In genomic region chr17:82231312-82231561, GRCh38 we compare ENCODE assay signal across 8 cellular contexts. TPM values are rescaled to one million over a fixed set of nuclear protein-coding genes. Genes with fewer than 3 reads are reported as not detected.
DNase-seq lines count a peak whose midpoint lies in the region; ATAC-seq and TF ChIP-seq lines count a peak whose summit lies in the region.

No MANE protein-coding gene starts in this region.

- H3K36me3 ChIP-seq in adipocyte (ENCODE audit: control insufficient read depth, insufficient read depth, low read length, severe bottlenecking), result no peaks in the 10 kb centered on the region
- peaks cover 3% of the 10 kb centered on the region for H3K36me3 ChIP-seq in iPS-15b (ENCODE audit: control insufficient read depth, insufficient read depth, low read length)
- H3K36me3 ChIP-seq in stomach, result peaks cover 0 to 4% (median under 1%) of the 10 kb centered on the region in 4 donors

- H3K9me3 ChIP-seq in adipocyte (ENCODE audit: control insufficient read depth, low read length) (no peaks in the 10 kb centered on the region), iPS-15b (ENCODE audit: control insufficient read depth, insufficient read depth, low read length) (no peaks in the 10 kb centered on the region), stomach (no peaks in the 10 kb centered on the region)

- intact Hi-C loops in stomach (cut with DNase I; ENCODE audit: low total_unique reads), result loop anchor here (5.0 kb wide), 1 partner anchor 91 kb away; no protein-coding TSS in a partner anchor

- DNase-seq in adipocyte (ENCODE audit: low read depth) (no peak), stomach (no peak), HuH-7 (ENCODE audit: low spot score) (no peak), RPMI8226 (no peak)

- no peak for TF ChIP-seq EP300 in stomach (IDR thresholded peaks at IDR 0.05)

- H3K4me3 ChIP-seq in adipocyte (ENCODE audit: low read length) (peak overlapping the region; percentile 80), iPS-15b (ENCODE audit: low read depth, low read length) (peak overlapping the region; percentile 53), stomach (peak overlapping the region; percentile 61 to 75 (median 68))

- H3K27ac ChIP-seq in stomach, result peak overlapping the region; percentile 91 to 97 (median 92)

- peak overlapping the region; percentile 92 for H3K9ac ChIP-seq in adipocyte (ENCODE audit: low read length)
- no peak overlapping the region for H3K9ac ChIP-seq in iPS-15b (ENCODE audit: low read depth, low read length)

- WGBS in stomach, 5 donors, result 0 to 3% (median 1%) methylated on average over 7 to 18 of the region's 18 CpGs

- no peak for TF ChIP-seq CTCF in stomach (IDR thresholded peaks at IDR 0.05)

- H3K27me3 ChIP-seq in adipocyte (replicated peaks; ENCODE audit: control insufficient read depth, insufficient read depth, low read length) (no peaks in the 10 kb centered on the region), iPS-15b (ENCODE audit: control insufficient read depth, insufficient read depth, low read length) (peaks cover 16% of the 10 kb centered on the region), stomach (peaks cover 0 to 4% (median 0%) of the 10 kb centered on the region in 3 donors)

- ATAC-seq in GM21529 (IDR thresholded peaks at IDR 0.05; ENCODE audit: unreplicated experiment) (peak; percentile 16), GM18858 (IDR thresholded peaks at IDR 0.05; ENCODE audit: unreplicated experiment) (no peak), HG02678 (IDR thresholded peaks at IDR 0.05; ENCODE audit: unreplicated experiment) (no peak)

- TF ChIP-seq POLR2A in stomach (IDR thresholded peaks at IDR 0.05), result no peak

- H3K4me1 ChIP-seq in adipocyte (ENCODE audit: control insufficient read depth, insufficient read depth, low read length), result peaks cover 14% of the 10 kb centered on the region
- H3K4me1 ChIP-seq in iPS-15b (ENCODE audit: control insufficient read depth, insufficient read depth, low read length), result no peaks in the 10 kb centered on the region
- H3K4me1 ChIP-seq in stomach, result peaks cover 50 to 98% (median 72%) of the 10 kb centered on the region in 4 donors

RNA-seq across cellular contexts. Expression of gene SLC16A3, which starts 2.4 kb away (rescaled TPM):
- total RNA-seq in stomach, result 10 to 100 TPM; 29.2 to 87.9 (median 53.3) TPM
- polyA plus RNA-seq in stomach, result 10 to 100 TPM in 2 of 3 donors, 1 to 10 TPM in 1; 4.9 to 39.8 (median 20.4) TPM

RNA-seq across cellular contexts. Expression of gene CCDC57, which starts 18.6 kb away (rescaled TPM):
- total RNA-seq in stomach, result 100 to 1,000 TPM in 1 of 5 donors, 10 to 100 TPM in 4; 43.9 to 166 (median 90.6) TPM
- polyA plus RNA-seq in stomach, result 10 to 100 TPM; 50.9 to 75.5 (median 72.5) TPM

RNA-seq across cellular contexts. Expression of gene CSNK1D, which starts 42.3 kb away (rescaled TPM):
- 100 to 1,000 TPM in 4 of 5 donors, 10 to 100 TPM in 1; 58.0 to 180 (median 140) TPM for total RNA-seq in stomach
- polyA plus RNA-seq in stomach, result 10 to 100 TPM; 55.9 to 66.7 (median 65.4) TPM
